In the genomic region with DNA sequence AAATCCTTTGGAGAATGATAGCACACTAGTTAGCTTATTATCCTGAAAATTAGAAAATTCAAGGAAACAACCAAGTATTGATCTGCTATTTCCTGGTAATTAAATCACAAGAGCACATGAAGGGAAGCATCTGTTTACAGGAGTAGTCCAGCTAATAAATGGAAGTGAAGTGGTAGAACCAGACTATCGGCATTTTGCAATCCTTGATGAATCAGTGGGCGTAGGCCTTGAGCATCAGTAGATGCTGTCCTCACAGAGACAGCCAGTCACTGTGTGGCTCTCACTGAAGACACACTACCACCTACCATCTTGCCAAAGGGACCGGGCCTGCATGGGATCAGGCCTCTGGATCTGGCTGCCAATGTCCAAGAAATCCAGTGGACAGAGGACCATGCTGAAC, we compare ENCODE assay signal across 26 cellular contexts.
A peak's percentile ranks its signal among the peaks of the same experiment; 100 is the strongest.
DNase-seq lines count a peak whose midpoint lies in the region; ATAC-seq, FAIRE-seq and TF ChIP-seq lines count a peak whose summit lies in the region.
"Had no signal": no experiment of that assay in that cellular context is flagged by ENCODE, and none has a peak within 500 bp of the region (broad histone marks: within the 10 kb centered on the region; RNA-seq: fewer than 3 reads in every experiment).

No MANE protein-coding gene starts in this region.

- no peak overlapping the region for H3K9ac ChIP-seq in keratinocyte (ENCODE audit: control insufficient read depth, extremely low read depth, insufficient read depth, low read length)
- H3K9ac ChIP-seq: neural progenitor cell, SK-N-SH had no signal

- dilution Hi-C loops in keratinocyte (cut with MboI; ENCODE audit: extremely low pct_ligation_motif_present, low sequenced_read_pairs): no loop called here

- no peak for TF ChIP-seq CTCF in epithelial cell of esophagus (IDR thresholded peaks at IDR 0.05; ENCODE audit: insufficient read depth, low read depth, low read length, missing control alignments)
- TF ChIP-seq CTCF in keratinocyte (optimal IDR thresholded peaks at IDR 0.05 in 1 of 3, IDR thresholded peaks at IDR 0.05 in 1 of 3, conservative IDR thresholded peaks at IDR 0.05 in 1 of 3; ENCODE audit: extremely low read depth in 1 of 3, insufficient read depth in 2 of 3, low read length in 3 of 3): no peak

- CTCF ChIA-PET in activated naive CD4-positive, alpha-beta T cell treated with anti-CD3 and anti-CD28 coated beads, Interleukin-2, amount 10 ng/mL, durations not matched to agents 7 days and 5 days (lab: Charles Lee): interaction anchor here (1.0 kb wide), 1 partner anchor 103 kb away, joined by 3 read pairs; no protein-coding TSS in a partner anchor

- H3K4me2 ChIP-seq in keratinocyte (ENCODE audit: control insufficient read depth, extremely low read depth, insufficient read depth, low read depth, low read length): no peak overlapping the region
- H3K4me2 ChIP-seq: neural progenitor cell, SK-N-SH had no signal

- no peak overlapping the region for H3K27ac ChIP-seq in keratinocyte (ENCODE audit: control insufficient read depth, insufficient read depth, low read length)
- H3K27ac ChIP-seq: brain microvascular endothelial cell, lower lobe of right lung, neural progenitor cell, WERI-Rb-1 had no signal

- H3K27ac Mint-ChIP-seq in activated naive CD4-positive, alpha-beta T cell treated with anti-CD3 and anti-CD28 coated beads, Interleukin-2, amount 10 ng/mL, durations not matched to agents 7 days and 5 days: no peak overlapping the region
- H3K27ac Mint-ChIP-seq: activated CD4-positive, alpha-beta T cell treated with anti-CD3 and anti-CD28 coated beads, Interleukin-2, amount 10 ng/mL, durations not matched to agents 7 days and 5 days; CD4-positive, alpha-beta T cell; neural progenitor cell; progenitor cell of endocrine pancreas; stimulated activated effector memory CD8-positive, alpha-beta T cell treated with anti-CD3 and anti-CD28 coated beads, Interleukin-12 subunit alpha, Interleukin-12 subunit beta, amount 100 ng/mL, for 72 hours; T-helper 2 cell treated with Interferon-gamma antibody and Interleukin-4, amounts not matched to agents 5 μg/mL and 100 μg/mL, for 36 hours had no signal

- no peaks in the 10 kb centered on the region for H4K20me1 ChIP-seq in keratinocyte (ENCODE audit: control insufficient read depth, extremely low read depth, insufficient read depth, low read length)

- ATAC-seq in GM18909 (IDR thresholded peaks at IDR 0.05; ENCODE audit: poor library complexity, unreplicated experiment): no peak
- ATAC-seq: K562; lower lobe of right lung; stimulated activated effector memory CD8-positive, alpha-beta T cell treated with anti-CD3 and anti-CD28 coated beads, Interleukin-12 subunit alpha, Interleukin-12 subunit beta, amount 100 ng/mL, for 72 hours had no signal

- H3K4me3 ChIP-seq in epithelial cell of esophagus (ENCODE audit: low read length) (no peak overlapping the region), keratinocyte (ENCODE audit: control insufficient read depth in 2 of 3, extremely low read depth in 1 of 3, insufficient read depth in 2 of 3, low read depth in 1 of 3, low read length in 3 of 3) (no peak overlapping the region)
- H3K4me3 ChIP-seq: K562, lower lobe of right lung, neural progenitor cell had no signal

- DNase-seq in AG20443 (ENCODE audit: low spot score) (peak; percentile 34), HPDE6-E6E7 (ENCODE audit: extremely low spot score) (peak; percentile 69), epithelial cell of esophagus (ENCODE audit: low read depth) (peak; percentile 95), keratinocyte (ENCODE audit: low read depth, low spot score) (no peak), NCI-H345 (lab: John Stamatoyannopoulos, UW) (no peak), NCI-H187 treated with DMSO at 0.1 percent for 48 hours (lab: John Stamatoyannopoulos, UW) (no peak)
- DNase-seq in activated naive CD4-positive, alpha-beta T cell treated with anti-CD3 and anti-CD28 coated beads, Interleukin-2, amount 10 ng/mL, durations not matched to agents 7 days and 5 days: no peak
- DNase-seq: activated CD4-positive, alpha-beta T cell treated with anti-CD3 and anti-CD28 coated beads, Interleukin-2, amount 10 ng/mL, durations not matched to agents 7 days and 5 days; brain microvascular endothelial cell; CD4-positive, alpha-beta T cell; foreskin melanocyte; hippocampal formation; lower lobe of right lung; MV-4-11; NCI-H187; NK-92 treated with Interleukin-12 subunit alpha and Interleukin-12 subunit beta, amount 100 ng/mL, for 24 hours; SK-N-SH; stimulated activated CD4-positive, alpha-beta T cell treated with anti-CD3 and anti-CD28 coated beads, Interleukin-1b, Interleukin-23, amount 100 ng/mL, for 48 hours; WERI-Rb-1 had no signal

- peaks cover 7% of the 10 kb centered on the region for H3K4me1 ChIP-seq in keratinocyte (ENCODE audit: control insufficient read depth, extremely low read depth, insufficient read depth, low read length)
- H3K4me1 ChIP-seq: lower lobe of right lung, neural progenitor cell had no signal

- no peaks in the 10 kb centered on the region for H3K9me3 ChIP-seq in keratinocyte (ENCODE audit: control insufficient read depth, low read depth, low read length)

- no peaks in the 10 kb centered on the region for H3K9me1 ChIP-seq in keratinocyte (ENCODE audit: control insufficient read depth, extremely low read depth, insufficient read depth, low read length)

- no peak overlapping the region for H3K4me3 Mint-ChIP-seq in activated naive CD4-positive, alpha-beta T cell treated with anti-CD3 and anti-CD28 coated beads, Interleukin-2, amount 10 ng/mL, durations not matched to agents 7 days and 5 days
- H3K4me3 Mint-ChIP-seq: activated CD4-positive, alpha-beta T cell treated with anti-CD3 and anti-CD28 coated beads, Interleukin-2, amount 10 ng/mL, durations not matched to agents 7 days and 5 days; CD4-positive, alpha-beta T cell; neural progenitor cell; stimulated activated effector memory CD8-positive, alpha-beta T cell treated with anti-CD3 and anti-CD28 coated beads, Interleukin-12 subunit alpha, Interleukin-12 subunit beta, amount 100 ng/mL, for 72 hours; T-helper 2 cell treated with Interferon-gamma antibody and Interleukin-4, amounts not matched to agents 5 μg/mL and 100 μg/mL, for 36 hours had no signal

- no peaks in the 10 kb centered on the region for H3K4me1 Mint-ChIP-seq in activated naive CD4-positive, alpha-beta T cell treated with anti-CD3 and anti-CD28 coated beads, Interleukin-2, amount 10 ng/mL, durations not matched to agents 7 days and 5 days
- H3K4me1 Mint-ChIP-seq: activated CD4-positive, alpha-beta T cell treated with anti-CD3 and anti-CD28 coated beads, Interleukin-2, amount 10 ng/mL, durations not matched to agents 7 days and 5 days; neural progenitor cell had no signal

- peaks cover 6% of the 10 kb centered on the region for H3K27me3 Mint-ChIP-seq in activated naive CD4-positive, alpha-beta T cell treated with anti-CD3 and anti-CD28 coated beads, Interleukin-2, amount 10 ng/mL, durations not matched to agents 7 days and 5 days
- H3K27me3 Mint-ChIP-seq: progenitor cell of endocrine pancreas had no signal

- H3K79me2 ChIP-seq in keratinocyte (ENCODE audit: control insufficient read depth, insufficient read depth, low read length): no peaks in the 10 kb centered on the region

- H3K9me3 Mint-ChIP-seq in activated naive CD4-positive, alpha-beta T cell treated with anti-CD3 and anti-CD28 coated beads, Interleukin-2, amount 10 ng/mL, durations not matched to agents 7 days and 5 days: peaks cover 8% of the 10 kb centered on the region

- H3K27me3 ChIP-seq in keratinocyte (ENCODE audit: control insufficient read depth, extremely low read depth, insufficient read depth, low read length): no peaks in the 10 kb centered on the region
- H3K27me3 ChIP-seq: brain microvascular endothelial cell, neural progenitor cell had no signal

- no peak overlapping the region for H2AFZ ChIP-seq in keratinocyte (ENCODE audit: control insufficient read depth, low read length)
- H2AFZ ChIP-seq: neural progenitor cell had no signal

- peak; percentile 98 for FAIRE-seq in keratinocyte (lab: Jason Lieb, UNC)
- FAIRE-seq: colon, K562 had no signal

- no peaks in the 10 kb centered on the region for H3K36me3 ChIP-seq in keratinocyte (ENCODE audit: control insufficient read depth in 2 of 2, extremely low read depth in 1 of 2, insufficient read depth in 2 of 2, low read length in 2 of 2)
- H3K36me3 ChIP-seq: brain microvascular endothelial cell, WERI-Rb-1 had no signal

- H3K36me3 Mint-ChIP-seq in activated naive CD4-positive, alpha-beta T cell treated with anti-CD3 and anti-CD28 coated beads, Interleukin-2, amount 10 ng/mL, durations not matched to agents 7 days and 5 days: peaks cover 2% of the 10 kb centered on the region
- H3K36me3 Mint-ChIP-seq: stimulated activated effector memory CD8-positive, alpha-beta T cell treated with anti-CD3 and anti-CD28 coated beads, Interleukin-12 subunit alpha, Interleukin-12 subunit beta, amount 100 ng/mL, for 72 hours had no signal

Comparison
In these comparisons a context has a peak if more than half of its experiments do, and no peak if none do; other contexts are left out.
1. DNase-seq: peak in AG20443 (single experiment), HPDE6-E6E7 (single experiment) and epithelial cell of esophagus (single experiment); none in keratinocyte (single experiment), NCI-H345 (single experiment), NCI-H187 treated with DMSO at 0.1 percent for 48 hours (single experiment) and activated naive CD4-positive, alpha-beta T cell treated with anti-CD3 and anti-CD28 coated beads, Interleukin-2, amount 10 ng/mL, durations not matched to agents 7 days and 5 days (single experiment).